In genomic region chr11:90476442-90477007, GRCh38 we compare ENCODE assay signal across 8 cellular contexts.
DNase-seq lines count a peak whose midpoint lies in the region; ATAC-seq, FAIRE-seq and TF ChIP-seq lines count a peak whose summit lies in the region.

No MANE protein-coding gene starts in this region.

- no peaks in the 10 kb centered on the region for H3K27me3 ChIP-seq in esophagus muscularis mucosa

- H3K4me1 ChIP-seq in esophagus muscularis mucosa = no peaks in the 10 kb centered on the region

- no peaks in the 10 kb centered on the region for H3K9me3 ChIP-seq in esophagus muscularis mucosa

- H3K4me3 ChIP-seq in esophagus muscularis mucosa = no peak overlapping the region
- H3K4me3 ChIP-seq in retinal pigment epithelial cell (ENCODE audit: low read length) = no peak overlapping the region

- peak; percentile 50 for FAIRE-seq in GM12892 (lab: Jason Lieb, UNC)

- TF ChIP-seq CTCF in esophagus muscularis mucosa (IDR thresholded peaks at IDR 0.05) = peak in 2 of 3 experiments; percentile 28 to 42
- TF ChIP-seq CTCF in retinal pigment epithelial cell (conservative IDR thresholded peaks at IDR 0.05; ENCODE audit: low read depth, low read length) = peak; percentile 73

- H3K36me3 ChIP-seq in esophagus muscularis mucosa = no peaks in the 10 kb centered on the region

- peak; percentile 84 for ATAC-seq in HG03432 (IDR thresholded peaks at IDR 0.05; ENCODE audit: unreplicated experiment)
- ATAC-seq in HG03469 (IDR thresholded peaks at IDR 0.05; ENCODE audit: unreplicated experiment) = no peak

- TF ChIP-seq POLR2A in GM12892 (IDR thresholded peaks at IDR 0.05; ENCODE audit: low read depth, low read length) (no peak), esophagus muscularis mucosa (IDR thresholded peaks at IDR 0.05; ENCODE audit: low read depth) (no peak)

- intact Hi-C loops in esophagus muscularis mucosa (cut with DNase I) = no loop called here

- TF ChIP-seq EP300 in esophagus muscularis mucosa (IDR thresholded peaks at IDR 0.05) = no peak

- WGBS in esophagus muscularis mucosa = 48% methylated on average over 2 of the region's 2 CpGs

- peak; percentile 12 for DNase-seq in A172 (ENCODE audit: low spot score)
- no peak for DNase-seq in GM12892 (ENCODE audit: insufficient read length)
- DNase-seq in RPMI7951 (ENCODE audit: low read depth) = peak; percentile 26
- DNase-seq in esophagus muscularis mucosa (ENCODE audit: extremely low spot score) = no peak
- DNase-seq in retinal pigment epithelial cell (ENCODE audit: low read depth) = no peak
- DNase-seq in activated effector memory CD4-positive, alpha-beta T cell treated with anti-CD3 and anti-CD28 coated beads, Interleukin-2, amount 50 U/mL, for 16 hours = no peak

- H3K27ac ChIP-seq in esophagus muscularis mucosa (replicated peaks in 1 of 4) = no peak overlapping the region

Comparison
In these comparisons a context has a peak if more than half of its experiments do, and no peak if none do; other contexts are left out.
1. DNase-seq: peak in A172 (single experiment) and RPMI7951 (single experiment); none in GM12892 (single experiment), esophagus muscularis mucosa (single experiment), retinal pigment epithelial cell (single experiment) and activated effector memory CD4-positive, alpha-beta T cell treated with anti-CD3 and anti-CD28 coated beads, Interleukin-2, amount 50 U/mL, for 16 hours (single experiment).